ENCODE assay signal across 8 cellular contexts in genomic region chr14:101235042-101235871, GRCh38.
DNase-seq lines count a peak whose midpoint lies in the region; ATAC-seq and TF ChIP-seq lines count a peak whose summit lies in the region.

No MANE protein-coding gene starts in this region.

- peaks cover 4% of the 10 kb centered on the region for H3K27me3 Mint-ChIP-seq in activated naive CD4-positive, alpha-beta T cell treated with anti-CD3 and anti-CD28 coated beads, Interleukin-2, amount 10 ng/mL, durations not matched to agents 7 days and 5 days

- no peaks in the 10 kb centered on the region for H3K9me3 ChIP-seq in ascending aorta

- H3K4me1 Mint-ChIP-seq in activated naive CD4-positive, alpha-beta T cell treated with anti-CD3 and anti-CD28 coated beads, Interleukin-2, amount 10 ng/mL, durations not matched to agents 7 days and 5 days: no peaks in the 10 kb centered on the region

- ATAC-seq in HG03342 (IDR thresholded peaks at IDR 0.05; ENCODE audit: unreplicated experiment): no peak
- no peak for ATAC-seq in HG03571 (IDR thresholded peaks at IDR 0.05; ENCODE audit: unreplicated experiment)

- H3K27ac ChIP-seq in ascending aorta: no peak overlapping the region

- H3K9me3 Mint-ChIP-seq in activated naive CD4-positive, alpha-beta T cell treated with anti-CD3 and anti-CD28 coated beads, Interleukin-2, amount 10 ng/mL, durations not matched to agents 7 days and 5 days: no peaks in the 10 kb centered on the region

- H3K27me3 ChIP-seq in ascending aorta: no peaks in the 10 kb centered on the region

- DNase-seq in activated naive CD4-positive, alpha-beta T cell treated with anti-CD3 and anti-CD28 coated beads, Interleukin-2, amount 10 ng/mL, durations not matched to agents 7 days and 5 days: peak; percentile 44
- DNase-seq in activated naive CD4-positive, alpha-beta T cell (lab: John Stamatoyannopoulos, UW): no peak
- DNase-seq in NCI-H1694 (lab: John Stamatoyannopoulos, UW) (peak; percentile 45), ascending aorta (ENCODE audit: low spot score in 2 of 2) (peak in 1 of 2 donors; percentile 57), inferior parietal cortex (ENCODE audit: extremely low spot score) (peak; percentile 46)
- peak; percentile 15 for DNase-seq in stimulated activated CD4-positive, alpha-beta T cell treated with anti-CD3 and anti-CD28 coated beads, Interleukin-4, amount 100 ng/mL, for 1 hour

- H3K36me3 Mint-ChIP-seq in activated naive CD4-positive, alpha-beta T cell treated with anti-CD3 and anti-CD28 coated beads, Interleukin-2, amount 10 ng/mL, durations not matched to agents 7 days and 5 days: no peaks in the 10 kb centered on the region

- CTCF ChIA-PET in activated naive CD4-positive, alpha-beta T cell treated with anti-CD3 and anti-CD28 coated beads, Interleukin-2, amount 10 ng/mL, durations not matched to agents 7 days and 5 days (lab: Charles Lee): interaction anchor here (2.3 kb wide), 1 partner anchor 384 kb away, joined by 11 read pairs; no protein-coding TSS in a partner anchor

- intact Hi-C loops in ascending aorta (cut with DNase I): no loop called here

- no peak overlapping the region for H3K27ac Mint-ChIP-seq in activated naive CD4-positive, alpha-beta T cell treated with anti-CD3 and anti-CD28 coated beads, Interleukin-2, amount 10 ng/mL, durations not matched to agents 7 days and 5 days

- H3K4me3 Mint-ChIP-seq in activated naive CD4-positive, alpha-beta T cell treated with anti-CD3 and anti-CD28 coated beads, Interleukin-2, amount 10 ng/mL, durations not matched to agents 7 days and 5 days: no peak overlapping the region

- H3K36me3 ChIP-seq in ascending aorta: no peaks in the 10 kb centered on the region

- H3K4me3 ChIP-seq in ascending aorta: no peak overlapping the region

- peak in 2 of 3 experiments; percentile 28 to 42 for TF ChIP-seq CTCF in ascending aorta (IDR thresholded peaks at IDR 0.05)

- H3K4me1 ChIP-seq in ascending aorta: no peaks in the 10 kb centered on the region

Comparison
In these comparisons a context has a peak if more than half of its experiments do, and no peak if none do; other contexts are left out.
1. DNase-seq: peak in activated naive CD4-positive, alpha-beta T cell treated with anti-CD3 and anti-CD28 coated beads, Interleukin-2, amount 10 ng/mL, durations not matched to agents 7 days and 5 days (single experiment), NCI-H1694 (single experiment), inferior parietal cortex (single experiment) and stimulated activated CD4-positive, alpha-beta T cell treated with anti-CD3 and anti-CD28 coated beads, Interleukin-4, amount 100 ng/mL, for 1 hour (single experiment); none in activated naive CD4-positive, alpha-beta T cell (0 of 4).